Comparison of ENCODE assay signal across 30 cellular contexts in the genomic region with DNA sequence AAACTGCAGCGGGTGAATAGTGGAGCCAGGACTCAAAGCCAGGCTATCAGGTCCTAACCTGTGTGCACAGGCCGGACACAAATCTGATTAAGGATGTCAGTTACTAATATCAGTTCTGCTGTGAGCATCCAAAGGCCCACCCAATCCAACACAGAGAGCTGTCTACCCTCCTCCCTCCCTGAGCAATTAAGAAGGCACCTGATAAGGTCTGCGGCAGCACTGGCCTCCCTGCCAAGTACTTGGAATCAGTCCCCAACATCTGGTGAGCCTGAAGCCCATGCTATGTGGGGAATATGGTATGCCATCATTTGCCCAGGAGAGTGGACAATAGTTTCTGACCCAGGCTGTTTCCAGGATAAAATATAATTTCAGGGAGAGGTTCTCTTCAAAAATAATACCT. TPM values are rescaled to one million over a fixed set of nuclear protein-coding genes. Genes with fewer than 3 reads are reported as not detected.
"Had no signal": no experiment of that assay in that cellular context is flagged by ENCODE, and none has a peak within 500 bp of the region (broad histone marks: within the 10 kb centered on the region; RNA-seq: fewer than 3 reads in every experiment).

No MANE protein-coding gene starts in this region.

- ATAC-seq: activated CD4-positive, alpha-beta T cell treated with anti-CD3 and anti-CD28 coated beads for 36 hours; activated T-helper 17 cell treated with anti-CD3 and anti-CD28 coated beads, Interleukin-2, amount 50 U/mL, for 72 hours; Panc1; Right ventricle myocardium inferior had no signal

- H3K9me3 Mint-ChIP-seq: activated CD4-positive, alpha-beta memory T cell treated with anti-CD3 and anti-CD28 coated beads, Interleukin-2, amount 10 ng/mL, durations not matched to agents 7 days and 5 days; activated naive CD8-positive, alpha-beta T cell treated with anti-CD3 and anti-CD28 coated beads, Interleukin-2, amount 10 ng/mL, durations not matched to agents 7 days and 5 days; activated T-helper 17 cell treated with anti-CD3 and anti-CD28 coated beads, Interleukin-2, amount 50 U/mL, for 72 hours; T-helper 1 cell treated with Interleukin-12 subunit alpha and Interleukin-12 subunit beta and Interleukin-4 antibody, amounts not matched to agents 30 μg/mL and 1 μg/mL, for 36 hours had no signal

- H3K27ac ChIP-seq: KMS-11, WERI-Rb-1 had no signal

- H3K9ac ChIP-seq: KMS-11 had no signal

- DNase-seq: activated CD4-positive, alpha-beta memory T cell treated with anti-CD3 and anti-CD28 coated beads, Interleukin-2, amount 10 ng/mL, durations not matched to agents 7 days and 5 days; activated CD4-positive, alpha-beta T cell treated with anti-CD3 and anti-CD28 coated beads for 36 hours; activated CD4-positive, alpha-beta T cell treated with anti-CD3 and anti-CD28 coated beads, Interleukin-2, amount 50 U/mL, for 1 hour; activated gamma-delta T cell; activated naive CD4-positive, alpha-beta T cell treated with anti-CD3 and anti-CD28 coated beads, Interleukin-2, amount 50 U/mL, for 16 hours; activated naive CD8-positive, alpha-beta T cell treated with anti-CD3 and anti-CD28 coated beads, Interleukin-2, amount 10 ng/mL, durations not matched to agents 7 days and 5 days; activated T-cell treated with anti-CD3 and anti-CD28 coated beads for 4 hours; activated T-cell treated with anti-CD3 and anti-CD28 coated beads, Interleukin-2, amount 50 U/mL, for 48 hours; adrenal gland; anterior cingulate cortex; MV-4-11; NCI-H1092 treated with DMSO at 0.1 percent for 48 hours; NCI-H1417 treated with DMSO at 0.1 percent for 48 hours; NCI-H1694 treated with DMSO at 0.1 percent for 48 hours; NCI-H2029 treated with DMSO at 0.1 percent for 48 hours; NCI-H510A treated with DMSO at 0.1 percent for 48 hours; NCI-H69; NK-92 treated with Interleukin-12 subunit alpha and Interleukin-12 subunit beta, amount 100 ng/mL, for 24 hours; OCI-M1; RPMI8226; WERI-Rb-1 had no signal

- H3K9me3 ChIP-seq: adrenal gland had no signal

- H3K27me3 Mint-ChIP-seq: activated CD4-positive, alpha-beta T cell treated with anti-CD3 and anti-CD28 coated beads for 36 hours; activated naive CD8-positive, alpha-beta T cell treated with anti-CD3 and anti-CD28 coated beads, Interleukin-2, amount 10 ng/mL, durations not matched to agents 7 days and 5 days; activated T-helper 17 cell treated with anti-CD3 and anti-CD28 coated beads, Interleukin-2, amount 50 U/mL, for 72 hours had no signal

- H3K4me2 ChIP-seq: KMS-11 had no signal

- H3K27ac Mint-ChIP-seq: activated CD4-positive, alpha-beta memory T cell treated with anti-CD3 and anti-CD28 coated beads, Interleukin-2, amount 10 ng/mL, durations not matched to agents 7 days and 5 days; activated CD4-positive, alpha-beta T cell treated with anti-CD3 and anti-CD28 coated beads for 36 hours; activated naive CD8-positive, alpha-beta T cell treated with anti-CD3 and anti-CD28 coated beads, Interleukin-2, amount 10 ng/mL, durations not matched to agents 7 days and 5 days; activated T-helper 17 cell treated with anti-CD3 and anti-CD28 coated beads, Interleukin-2, amount 50 U/mL, for 72 hours; T-helper 1 cell treated with Interleukin-12 subunit alpha and Interleukin-12 subunit beta and Interleukin-4 antibody, amounts not matched to agents 30 μg/mL and 1 μg/mL, for 36 hours had no signal

- H3K27me3 ChIP-seq: adrenal gland had no signal

- H3K4me3 Mint-ChIP-seq: activated CD4-positive, alpha-beta memory T cell treated with anti-CD3 and anti-CD28 coated beads, Interleukin-2, amount 10 ng/mL, durations not matched to agents 7 days and 5 days; activated CD4-positive, alpha-beta T cell treated with anti-CD3 and anti-CD28 coated beads for 36 hours; activated naive CD8-positive, alpha-beta T cell treated with anti-CD3 and anti-CD28 coated beads, Interleukin-2, amount 10 ng/mL, durations not matched to agents 7 days and 5 days; activated T-helper 17 cell treated with anti-CD3 and anti-CD28 coated beads, Interleukin-2, amount 50 U/mL, for 72 hours; T-helper 1 cell treated with Interleukin-12 subunit alpha and Interleukin-12 subunit beta and Interleukin-4 antibody, amounts not matched to agents 30 μg/mL and 1 μg/mL, for 36 hours had no signal

- H3K36me3 ChIP-seq: adrenal gland, WERI-Rb-1 had no signal

RNA-seq across cellular contexts. Expression of gene GPRC5D, which starts 44.3 kb away (rescaled TPM):
- total RNA-seq: activated CD4-positive, alpha-beta T cell treated with anti-CD3 and anti-CD28 coated beads for 36 hours; activated CD8-positive, alpha-beta memory T cell treated with anti-CD3 and anti-CD28 coated beads for 36 hours; activated naive CD8-positive, alpha-beta T cell treated with anti-CD3 and anti-CD28 coated beads, Interleukin-2, amount 10 ng/mL, durations not matched to agents 7 days and 5 days; activated T-helper 17 cell treated with anti-CD3 and anti-CD28 coated beads, Interleukin-2, amount 50 U/mL, for 72 hours; adrenal gland; cardiac septum; cerebellum; MCF 10A; Right ventricle myocardium inferior had no signal
